2 cellular contexts compared by ENCODE assay signal in genomic region chr1:6436277-6436676, GRCh38. TPM values are rescaled to one million over a fixed set of nuclear protein-coding genes. Genes with fewer than 3 reads are reported as not detected.
"Had no signal": no experiment of that assay in that cellular context is flagged by ENCODE, and none has a peak within 500 bp of the region (broad histone marks: within the 10 kb centered on the region; RNA-seq: fewer than 3 reads in every experiment).

No MANE protein-coding gene starts in this region.

RNA-seq across cellular contexts. Expression of gene HES2, which starts 16.6 kb away (rescaled TPM):
- total RNA-seq: activated B cell treated with CpG ODN at 0.5 μM for 24 hours, T-helper 17 cell had no signal
